In the genomic region with DNA sequence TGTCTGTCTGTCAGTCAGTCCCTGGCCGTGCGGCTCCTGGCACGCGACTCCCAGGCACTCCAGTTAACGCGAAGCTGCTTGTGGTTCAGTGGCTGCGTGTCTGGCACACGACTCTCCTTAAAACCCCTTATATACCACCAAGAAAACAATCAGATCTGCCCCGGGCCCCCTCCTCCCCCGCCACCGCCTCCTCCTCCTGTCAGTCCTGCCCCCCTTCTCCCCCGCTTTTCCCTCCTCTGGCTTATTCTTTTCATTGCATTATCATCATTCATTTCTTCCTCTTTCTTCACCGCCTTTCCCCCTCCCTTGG, we compare ENCODE assay signal across 8 cellular contexts. TPM values are rescaled to one million over a fixed set of nuclear protein-coding genes. Genes with fewer than 3 reads are reported as not detected.
DNase-seq lines count a peak whose midpoint lies in the region; ATAC-seq and TF ChIP-seq lines count a peak whose summit lies in the region.

TSS of gene NEUROG2 (minus strand) at position 105 of the 310 bp plus-strand sequence. CDS start 705 bp downstream, outside the sequence.

- peaks cover 38 to 47% of the 10 kb centered on the region in 2 donors for H3K4me1 Mint-ChIP-seq in natural killer cell treated with Interleukin-12 subunit alpha and Interleukin-12 subunit beta and Interleukin-15 and Interleukin-18, amount 100 ng/mL, for 72 hours (ENCODE audit: low read depth in 2 of 2)

- H3K4me3 Mint-ChIP-seq in natural killer cell treated with Interleukin-12 subunit alpha and Interleukin-12 subunit beta and Interleukin-15 and Interleukin-18, amount 100 ng/mL, for 72 hours: peak within 1 kb of the TSS; percentile 91

- H3K9me3 ChIP-seq in BE2C: no peaks in the 10 kb centered on the region
- no peaks in the 10 kb centered on the region for H3K9me3 ChIP-seq in duodenal mucosa (ENCODE audit: control insufficient read depth in 1 of 2, low read length in 2 of 2)

- no peak within 1 kb of the TSS for H3K9ac ChIP-seq in duodenal mucosa (ENCODE audit: low read depth in 1 of 2, low read length in 2 of 2)

- peak within 1 kb of the TSS; percentile 60 for H3K4me3 ChIP-seq in BE2C (ENCODE audit: low read depth, low read length)
- H3K4me3 ChIP-seq in LNCaP clone FGC (ENCODE audit: low read depth, low read length): peak within 1 kb of the TSS; percentile 49
- peak within 1 kb of the TSS; percentile 80 to 83 for H3K4me3 ChIP-seq in duodenal mucosa (ENCODE audit: low read depth in 1 of 2, low read length in 2 of 2)

- peaks cover 78 to 93% of the 10 kb centered on the region in 2 donors for H3K27me3 Mint-ChIP-seq in natural killer cell treated with Interleukin-12 subunit alpha and Interleukin-12 subunit beta and Interleukin-15 and Interleukin-18, amount 100 ng/mL, for 72 hours

- peaks cover 95% of the 10 kb centered on the region for H3K27me3 ChIP-seq in BE2C
- H3K27me3 ChIP-seq in duodenal mucosa (ENCODE audit: control insufficient read depth in 1 of 2, insufficient read depth in 2 of 2, low read length in 2 of 2): peaks cover 85 to 92% of the 10 kb centered on the region in 2 donors

- no peaks in the 10 kb centered on the region for H3K36me3 ChIP-seq in BE2C
- H3K36me3 ChIP-seq in duodenal mucosa (ENCODE audit: control insufficient read depth in 1 of 2, insufficient read depth in 2 of 2, low read length in 2 of 2): no peaks in the 10 kb centered on the region

- no peak within 1 kb of the TSS for H3K27ac Mint-ChIP-seq in natural killer cell treated with Interleukin-12 subunit alpha and Interleukin-12 subunit beta and Interleukin-15 and Interleukin-18, amount 100 ng/mL, for 72 hours

- ATAC-seq in natural killer cell treated with Interleukin-12 subunit alpha and Interleukin-12 subunit beta and Interleukin-15 and Interleukin-18, amount 100 ng/mL, for 72 hours: no peak
- ATAC-seq in omental fat pad (ENCODE audit: low FRiP score) (no peak), HG03457 (IDR thresholded peaks at IDR 0.05; ENCODE audit: unreplicated experiment) (no peak), HG02938 (IDR thresholded peaks at IDR 0.05; ENCODE audit: unreplicated experiment) (no peak)

- TF ChIP-seq CTCF in BE2C (IDR thresholded peaks at IDR 0.05; ENCODE audit: low read depth, low read length): no peak
- no peak for TF ChIP-seq CTCF in LNCaP clone FGC (IDR thresholded peaks at IDR 0.05; ENCODE audit: control insufficient read depth, extremely low read depth, insufficient read depth)
- TF ChIP-seq CTCF in omental fat pad (IDR thresholded peaks at IDR 0.05): no peak

- DNase-seq in BE2C: no peak
- DNase-seq in LNCaP clone FGC (ENCODE audit: low read depth): no peak
- DNase-seq in natural killer cell treated with Interleukin-12 subunit alpha and Interleukin-12 subunit beta and Interleukin-15 and Interleukin-18, amount 100 ng/mL, for 72 hours (ENCODE audit: low spot score): no peak
- DNase-seq in NCI-H2029 treated with DMSO at 0.1 percent for 48 hours (lab: John Stamatoyannopoulos, UW): no peak
- no peak for DNase-seq in omental fat pad (ENCODE audit: low spot score)

- H3K4me1 ChIP-seq in BE2C (no peaks in the 10 kb centered on the region; the same call in 1 of the 2 replicates), duodenal mucosa (ENCODE audit: control insufficient read depth in 1 of 2, insufficient read depth in 2 of 2, low read length in 2 of 2) (peaks cover 24 to 27% of the 10 kb centered on the region in 2 donors)

- H3K9me3 Mint-ChIP-seq in natural killer cell treated with Interleukin-12 subunit alpha and Interleukin-12 subunit beta and Interleukin-15 and Interleukin-18, amount 100 ng/mL, for 72 hours: no peaks in the 10 kb centered on the region

- no peak within 1 kb of the TSS for H3K27ac ChIP-seq in duodenal mucosa (ENCODE audit: low read depth, low read length)

- H3K36me3 Mint-ChIP-seq in natural killer cell treated with Interleukin-12 subunit alpha and Interleukin-12 subunit beta and Interleukin-15 and Interleukin-18, amount 100 ng/mL, for 72 hours: peaks cover 24% of the 10 kb centered on the region

RNA-seq across cellular contexts. Expression of gene NEUROG2, which starts in this region (rescaled TPM):
- not detected for polyA plus RNA-seq in BE2C (2012; ENCODE audit: insufficient read depth, insufficient read length, low read depth)
- not detected for total RNA-seq in natural killer cell treated with Interleukin-12 subunit alpha and Interleukin-12 subunit beta and Interleukin-15 and Interleukin-18, amount 100 ng/mL, for 72 hours
- not detected for total RNA-seq in omental fat pad
